ENCODE assay signal across 9 cellular contexts in the genomic region with DNA sequence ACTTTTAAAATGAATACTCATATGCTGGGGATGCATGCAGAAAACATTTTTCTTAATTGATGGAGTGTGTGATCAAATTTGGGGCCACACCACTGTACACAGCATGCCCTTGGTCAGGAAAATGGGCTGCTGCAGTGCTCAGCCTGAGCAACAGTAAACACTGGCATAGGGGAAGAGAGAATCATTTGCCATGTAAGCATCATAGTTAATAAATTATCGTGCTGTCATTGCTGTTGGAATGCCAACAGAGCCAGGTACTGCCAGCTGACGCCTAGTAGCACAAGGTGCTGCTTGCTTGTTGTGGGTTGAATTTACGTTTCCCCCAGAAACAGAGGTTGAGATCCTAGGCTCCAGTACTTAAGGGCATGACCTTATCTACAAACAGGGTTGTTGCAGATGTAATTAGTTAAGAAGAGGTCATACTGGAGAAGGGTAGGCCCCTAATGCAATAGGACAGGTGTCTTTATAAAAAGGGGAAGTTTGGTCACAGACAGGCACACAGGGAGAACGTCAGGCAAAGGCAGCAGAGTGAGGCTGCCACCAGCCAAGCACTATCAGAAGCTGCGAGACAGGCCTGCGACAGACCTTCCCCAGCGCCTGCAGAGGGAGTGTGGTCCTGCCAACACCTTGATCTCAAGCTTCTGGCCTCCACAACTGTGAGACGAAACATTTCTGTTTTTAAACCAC. TPM values are rescaled to one million over a fixed set of nuclear protein-coding genes. Genes with fewer than 3 reads are reported as not detected.
DNase-seq lines count a peak whose midpoint lies in the region; ATAC-seq and TF ChIP-seq lines count a peak whose summit lies in the region.
"Had no signal": no experiment of that assay in that cellular context is flagged by ENCODE, and none has a peak within 500 bp of the region (broad histone marks: within the 10 kb centered on the region; RNA-seq: fewer than 3 reads in every experiment).

No MANE protein-coding gene starts in this region.

- peaks cover under 1% of the 10 kb centered on the region for H3K9me3 ChIP-seq in mucosa of descending colon
- H3K9me3 ChIP-seq in gastroesophageal sphincter, result peaks cover 0 to 8% (median 0%) of the 10 kb centered on the region in 3 donors
- no peaks in the 10 kb centered on the region for H3K9me3 ChIP-seq in CD8-positive, alpha-beta memory T cell (ENCODE audit: low read length)

- peaks cover 31% of the 10 kb centered on the region for H3K36me3 Mint-ChIP-seq in chondrocyte (ENCODE audit: low read depth)
- peaks cover 10 to 54% (median 25%) of the 10 kb centered on the region in 3 donors for H3K36me3 Mint-ChIP-seq in CD8-positive, alpha-beta memory T cell

- H3K36me3 ChIP-seq in mucosa of descending colon (ENCODE audit: low read depth), result no peaks in the 10 kb centered on the region
- H3K36me3 ChIP-seq in gastroesophageal sphincter, result peaks cover 0 to 24% of the 10 kb centered on the region in 2 donors
- H3K36me3 ChIP-seq in CD8-positive, alpha-beta memory T cell (ENCODE audit: insufficient read depth, low read length), result peaks cover 5% of the 10 kb centered on the region

- peaks cover 17% of the 10 kb centered on the region for H3K4me1 Mint-ChIP-seq in chondrocyte (ENCODE audit: low read depth)
- H3K4me1 Mint-ChIP-seq in CD8-positive, alpha-beta memory T cell, result peaks cover 16 to 24% (median 18%) of the 10 kb centered on the region in 3 donors

- H3K4me3 ChIP-seq in mucosa of descending colon (no peak overlapping the region), gastroesophageal sphincter (no peak overlapping the region)
- H3K4me3 ChIP-seq in CD8-positive, alpha-beta memory T cell (ENCODE audit: low read length), result no peak overlapping the region

- ATAC-seq in GM19023 (IDR thresholded peaks at IDR 0.05; ENCODE audit: unreplicated experiment), result peak; percentile 82
- ATAC-seq in HG02763 (IDR thresholded peaks at IDR 0.05; ENCODE audit: unreplicated experiment), result peak; percentile 75
- peak; percentile 49 for ATAC-seq in mucosa of descending colon
- no peak for ATAC-seq in gastroesophageal sphincter

- TF ChIP-seq EP300 in gastroesophageal sphincter (IDR thresholded peaks at IDR 0.05), result no peak

- H3K27me3 ChIP-seq in gastroesophageal sphincter, result no peaks in the 10 kb centered on the region
- H3K27me3 ChIP-seq in CD8-positive, alpha-beta memory T cell (ENCODE audit: insufficient read depth, low read length, poor library complexity, severe bottlenecking), result no peaks in the 10 kb centered on the region

- H3K9me3 Mint-ChIP-seq in chondrocyte (ENCODE audit: low read depth), result peaks cover 16% of the 10 kb centered on the region
- H3K9me3 Mint-ChIP-seq in CD8-positive, alpha-beta memory T cell, result no peaks in the 10 kb centered on the region

- TF ChIP-seq CTCF in mucosa of descending colon (IDR thresholded peaks at IDR 0.05) (no peak), chondrocyte (IDR thresholded peaks at IDR 0.05) (no peak), gastroesophageal sphincter (IDR thresholded peaks at IDR 0.05) (no peak)

- TF ChIP-seq POLR2A in gastroesophageal sphincter (IDR thresholded peaks at IDR 0.05), result no peak

- POLR2A ChIA-PET in CD8-positive, alpha-beta memory T cell (lab: Charles Lee), result no interaction called here

- no peak overlapping the region for H3K4me3 Mint-ChIP-seq in chondrocyte (ENCODE audit: unreplicated experiment)
- H3K4me3 Mint-ChIP-seq in CD8-positive, alpha-beta memory T cell, result no peak overlapping the region

- WGBS in gastroesophageal sphincter (ENCODE audit: low coverage in 1 of 2), 2 donors, result 89% methylated on average over 3 to 4 of the region's 8 CpGs

- no peak overlapping the region for H3K27ac Mint-ChIP-seq in chondrocyte (ENCODE audit: unreplicated experiment)
- peak overlapping the region in 1 of 8 donors; percentile 57 for H3K27ac Mint-ChIP-seq in CD8-positive, alpha-beta memory T cell

- peak; percentile 78 for DNase-seq in NCI-H1694 (lab: John Stamatoyannopoulos, UW)
- DNase-seq in mucosa of descending colon, result no peak
- DNase-seq in chondrocyte (ENCODE audit: low spot score), result no peak
- DNase-seq in CD8-positive, alpha-beta memory T cell, result no peak
- no peak for DNase-seq in retina
- DNase-seq: amygdala had no signal

- H3K4me1 ChIP-seq in mucosa of descending colon (ENCODE audit: low read depth), result peaks cover 4% of the 10 kb centered on the region
- peaks cover 0 to 10% (median 0%) of the 10 kb centered on the region in 3 donors for H3K4me1 ChIP-seq in gastroesophageal sphincter
- no peaks in the 10 kb centered on the region for H3K4me1 ChIP-seq in CD8-positive, alpha-beta memory T cell (ENCODE audit: insufficient read depth, low read length)

- CTCF ChIA-PET in CD8-positive, alpha-beta memory T cell (lab: Charles Lee), result interaction anchor here (1.2 to 1.5 kb wide), 2 partner anchors 13 to 34 kb away, joined by 3 read pairs; no protein-coding TSS in a partner anchor

- intact Hi-C loops in mucosa of descending colon (cut with DNase I, micrococcal nuclease), result no loop called here

- no peak overlapping the region for H3K27ac ChIP-seq in gastroesophageal sphincter
- no peak overlapping the region for H3K27ac ChIP-seq in CD8-positive, alpha-beta memory T cell (ENCODE audit: low read depth, low read length)

- no peaks in the 10 kb centered on the region for H3K27me3 Mint-ChIP-seq in chondrocyte (ENCODE audit: low read depth)
- no peaks in the 10 kb centered on the region for H3K27me3 Mint-ChIP-seq in CD8-positive, alpha-beta memory T cell

RNA-seq across cellular contexts. Expression of gene DAP, which starts 25.3 kb away (rescaled TPM):
- 100 to 1,000 TPM in 2 of 3 donors, 10 to 100 TPM in 1; 63.7 to 125 (median 109) TPM for total RNA-seq in mucosa of descending colon
- 210 to 235 TPM (median 234 TPM) in 3 replicates for total RNA-seq in chondrocyte
- total RNA-seq in gastroesophageal sphincter, result 10 to 100 TPM; 21.8 to 41.9 (median 36.0) TPM
- total RNA-seq in CD8-positive, alpha-beta memory T cell, result 10 to 100 TPM; 60.0 to 61.5 TPM
- polyA plus RNA-seq in CD8-positive, alpha-beta memory T cell, result 73.7 TPM
